21 cellular contexts compared by ENCODE assay signal in the genomic region with DNA sequence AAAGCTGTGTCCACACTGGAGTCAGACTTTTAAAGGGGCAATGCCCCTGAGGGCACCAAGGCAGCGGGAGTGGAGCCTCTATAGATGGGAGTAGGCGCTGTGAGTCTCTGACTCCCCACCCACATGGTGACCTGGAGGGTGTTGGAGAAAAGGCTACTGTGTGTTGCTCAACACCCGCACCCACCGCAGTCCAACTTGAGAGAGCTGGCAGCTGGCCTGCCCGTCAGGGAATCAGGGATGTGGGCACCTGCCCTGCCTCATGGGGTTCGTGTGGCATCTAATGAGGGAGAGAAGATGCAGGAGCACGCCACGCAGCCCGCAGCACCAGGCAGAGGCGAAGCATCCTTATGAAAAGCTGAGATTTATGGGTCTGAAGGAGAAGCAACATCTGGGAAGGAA.
"Had no signal": no experiment of that assay in that cellular context is flagged by ENCODE, and none has a peak within 500 bp of the region (broad histone marks: within the 10 kb centered on the region; RNA-seq: fewer than 3 reads in every experiment).

No MANE protein-coding gene starts in this region.

- H3K9me3 ChIP-seq: left ventricle myocardium inferior, pancreas, prostate gland, testis had no signal

- H3K27me3 ChIP-seq: hepatocyte, testis had no signal

- H3K27ac ChIP-seq: hepatocyte, left ventricle myocardium inferior, pancreas, prostate gland, testis had no signal

- H3K4me2 ChIP-seq: hepatocyte, smooth muscle cell had no signal

- H3K4me3 Mint-ChIP-seq: naive thymus-derived CD8-positive, alpha-beta T cell; stimulated activated memory B cell treated with anti-CD40 and anti-IgM and Interleukin-4, amounts not matched to agents 10 μg/mL and 1 μg/mL and 100 μg/mL, for 72 hours; stimulated activated naive CD8-positive, alpha-beta T cell treated with anti-CD3 and anti-CD28 coated beads, Interleukin-15, Interleukin-2, amounts not matched to agents 100 ng/mL and 50 ng/mL, for 24 hours had no signal

- H3K9me3 Mint-ChIP-seq: naive thymus-derived CD8-positive, alpha-beta T cell; stimulated activated memory B cell treated with anti-CD40 and anti-IgM and Interleukin-4, amounts not matched to agents 10 μg/mL and 1 μg/mL and 100 μg/mL, for 72 hours; stimulated activated naive CD8-positive, alpha-beta T cell treated with anti-CD3 and anti-CD28 coated beads, Interleukin-15, Interleukin-2, amounts not matched to agents 100 ng/mL and 50 ng/mL, for 24 hours had no signal

- DNase-seq: cerebellar nuclear complex; effector CD4-positive, alpha-beta T cell; foreskin melanocyte; kidney; left cardiac atrium; left ventricle myocardium inferior; mesendoderm; naive thymus-derived CD8-positive, alpha-beta T cell; nucleus accumbens; pancreas; retina; stimulated activated CD4-positive, alpha-beta T cell treated with anti-CD3 and anti-CD28 coated beads, Interleukin-1b, Interleukin-23, amount 100 ng/mL, for 48 hours; stimulated activated CD4-positive, alpha-beta T cell treated with anti-CD3 and anti-CD28 coated beads, Interleukin-4, amount 100 ng/mL, for 24 hours; testis; trophoblast cell had no signal

- H3K36me3 ChIP-seq: left ventricle myocardium inferior, pancreas, prostate gland had no signal

- H3K36me3 Mint-ChIP-seq: stimulated activated memory B cell treated with anti-CD40 and anti-IgM and Interleukin-4, amounts not matched to agents 10 μg/mL and 1 μg/mL and 100 μg/mL, for 72 hours had no signal

- H3K27ac Mint-ChIP-seq: naive thymus-derived CD8-positive, alpha-beta T cell; stimulated activated memory B cell treated with anti-CD40 and anti-IgM and Interleukin-4, amounts not matched to agents 10 μg/mL and 1 μg/mL and 100 μg/mL, for 72 hours; stimulated activated naive CD8-positive, alpha-beta T cell treated with anti-CD3 and anti-CD28 coated beads, Interleukin-15, Interleukin-2, amounts not matched to agents 100 ng/mL and 50 ng/mL, for 24 hours had no signal

- H3K4me3 ChIP-seq: hepatocyte, left ventricle myocardium inferior, lung, pancreas, prostate gland, smooth muscle cell, testis had no signal

- H2AFZ ChIP-seq: hepatocyte had no signal

- H3K4me1 Mint-ChIP-seq: naive thymus-derived CD8-positive, alpha-beta T cell had no signal

- ATAC-seq: left cardiac atrium; naive thymus-derived CD8-positive, alpha-beta T cell; pancreas; stimulated activated memory B cell treated with anti-CD40 and anti-IgM and Interleukin-4, amounts not matched to agents 10 μg/mL and 1 μg/mL and 100 μg/mL, for 72 hours had no signal

- H3K4me1 ChIP-seq: left ventricle myocardium inferior, pancreas, prostate gland, testis had no signal
